In genomic region chr16:49833796-49834195, GRCh38 we compare ENCODE assay signal across 13 cellular contexts. TPM values are rescaled to one million over a fixed set of nuclear protein-coding genes. Genes with fewer than 3 reads are reported as not detected.
DNase-seq lines count a peak whose midpoint lies in the region; ATAC-seq and TF ChIP-seq lines count a peak whose summit lies in the region.
"Had no signal": no experiment of that assay in that cellular context is flagged by ENCODE, and none has a peak within 500 bp of the region (broad histone marks: within the 10 kb centered on the region; RNA-seq: fewer than 3 reads in every experiment).

No MANE protein-coding gene starts in this region.

- no peak for TF ChIP-seq CTCF in upper lobe of left lung (IDR thresholded peaks at IDR 0.05)
- no peak for TF ChIP-seq CTCF in GM10266 (IDR thresholded peaks at IDR 0.05; ENCODE audit: control insufficient read depth, insufficient read depth, low read depth, missing control alignments)

- H3K4me1 ChIP-seq in upper lobe of left lung: peaks cover 25 to 50% (median 43%) of the 10 kb centered on the region in 4 donors

- H3K27ac ChIP-seq in upper lobe of left lung: peak overlapping the region; percentile 74 to 88 (median 84)

- no peak overlapping the region for H3K4me3 ChIP-seq in upper lobe of left lung

- WGBS in upper lobe of left lung, 2 donors: 49 to 54% methylated on average over 2 to 9 of the region's 9 CpGs

- no peak for TF ChIP-seq POLR2A in upper lobe of left lung (IDR thresholded peaks at IDR 0.05)

- TF ChIP-seq EP300 in upper lobe of left lung (IDR thresholded peaks at IDR 0.05): no peak

- no peaks in the 10 kb centered on the region for H3K9me3 ChIP-seq in upper lobe of left lung

- peaks cover 0 to 7% (median 2%) of the 10 kb centered on the region in 4 donors for H3K27me3 ChIP-seq in upper lobe of left lung

- H3K36me3 ChIP-seq in upper lobe of left lung: no peaks in the 10 kb centered on the region

- DNase-seq in amygdala (lab: John Stamatoyannopoulos, UW) (peak in 36 of 56 donors; percentile 11 to 77 (median 44)), head of caudate nucleus (peak in 28 of 42 donors; percentile 18 to 76 (median 54)), nucleus accumbens (lab: John Stamatoyannopoulos, UW) (peak in 38 of 56 donors; percentile 5 to 76 (median 42)), upper lobe of left lung (no peak), GM10266 (ENCODE audit: extremely low spot score) (no peak), H4 (ENCODE audit: low spot score) (no peak)
- DNase-seq: activated CD4-positive, alpha-beta T cell treated with anti-CD3 and anti-CD28 coated beads, Interleukin-2, amount 50 U/mL, for 4 hours; activated effector memory CD4-positive, alpha-beta T cell treated with Interleukin-2 at 50 U/mL for 16 hours; occipital lobe; stimulated activated CD4-positive, alpha-beta T cell treated with anti-CD3 and anti-CD28 coated beads, Interleukin-2, amount 100 ng/mL, for 48 hours; stimulated activated naive CD4-positive, alpha-beta T cell had no signal

- ATAC-seq in upper lobe of left lung (ENCODE audit: low FRiP score in 2 of 2) (no peak), HG03442 (IDR thresholded peaks at IDR 0.05; ENCODE audit: unreplicated experiment) (no peak)

- intact Hi-C loops in head of caudate nucleus (cut with DNase I): no loop called here

RNA-seq across cellular contexts. Expression of gene ZNF423, which starts 22.1 kb away (rescaled TPM):
- total RNA-seq in upper lobe of left lung: 10 to 100 TPM in 2 of 6 donors, 1 to 10 TPM in 4; 4.1 to 11.4 (median 6.7) TPM
- 0.04 and 0.97 TPM in 2 replicates for total RNA-seq in H4 (2014; rRNA removed; shearing (Covaris generic))
- total RNA-seq: MCF 10A had no signal

Comparison
In these comparisons a context has a peak if more than half of its experiments do, and no peak if none do; other contexts are left out.
1. DNase-seq: peak in amygdala (36 of 56), head of caudate nucleus (28 of 42) and nucleus accumbens (38 of 56); none in upper lobe of left lung (0 of 2), GM10266 (single experiment) and H4 (single experiment).